ENCODE assay signal across 8 cellular contexts in genomic region chr15:30196007-30196375, GRCh38.
A peak's percentile ranks its signal among the peaks of the same experiment; 100 is the strongest.
DNase-seq lines count a peak whose midpoint lies in the region; ATAC-seq and TF ChIP-seq lines count a peak whose summit lies in the region.
"Not testable (repeated sequence)": the region's sequence is repeated elsewhere in the genome, so short reads cannot be mapped to it uniquely, and the experiment has no call there.

No MANE protein-coding gene starts in this region.

- not testable (repeated sequence) for H3K9me3 Mint-ChIP-seq in osteocyte (ENCODE audit: unreplicated experiment); stimulated activated naive B cell treated with anti-CD40 and anti-IgM and Interleukin-4, amounts not matched to agents 10 μg/mL and 1 μg/mL and 100 μg/mL, for 72 hours

- not testable (repeated sequence) for H3K4me3 Mint-ChIP-seq in osteocyte (ENCODE audit: unreplicated experiment); stimulated activated naive B cell treated with anti-CD40 and anti-IgM and Interleukin-4, amounts not matched to agents 10 μg/mL and 1 μg/mL and 100 μg/mL, for 72 hours

- H3K27me3 ChIP-seq in MG63 = not testable (repeated sequence)
- peaks cover 0 to 14% (median 0%) of the 10 kb centered on the region in 4 donors for H3K27me3 ChIP-seq in esophagus squamous epithelium

- H3K9me3 ChIP-seq in MG63, esophagus squamous epithelium: not testable (repeated sequence)

- DNase-seq in CD1c-positive myeloid dendritic cell (ENCODE audit: extremely low spot score) (peak; percentile 55), MG63 (peak; percentile 54), left colon (peak in 1 of 2 donors; percentile 4), osteocyte (ENCODE audit: extremely low spot score, unreplicated experiment) (peak; percentile 86)
- peak; percentile 17 for DNase-seq in activated CD4-positive, alpha-beta T cell treated with anti-CD3 and anti-CD28 coated beads for 48 hours
- DNase-seq in activated naive CD4-positive, alpha-beta T cell treated with anti-CD3 and anti-CD28 coated beads, Interleukin-2, amount 50 U/mL, for 16 hours = peak; percentile 32
- DNase-seq in esophagus squamous epithelium (lab: John Stamatoyannopoulos, UW); stimulated activated naive B cell treated with anti-CD40 and anti-IgM and Interleukin-4, amounts not matched to agents 10 μg/mL and 1 μg/mL and 100 μg/mL, for 72 hours: not testable (repeated sequence)

- not testable (repeated sequence) for H3K36me3 Mint-ChIP-seq in osteocyte (ENCODE audit: unreplicated experiment); stimulated activated naive B cell treated with anti-CD40 and anti-IgM and Interleukin-4, amounts not matched to agents 10 μg/mL and 1 μg/mL and 100 μg/mL, for 72 hours

- not testable (repeated sequence) for H3K36me3 ChIP-seq in MG63, esophagus squamous epithelium

- H3K27ac ChIP-seq in esophagus squamous epithelium = not testable (repeated sequence)

- no CpG with 5 or more reads among the region's 32 CpGs for WGBS in esophagus squamous epithelium, 2 donors

- not testable (repeated sequence) for TF ChIP-seq POLR2A in esophagus squamous epithelium (IDR thresholded peaks at IDR 0.05)

- not testable (repeated sequence) for H3K27me3 Mint-ChIP-seq in osteocyte (ENCODE audit: unreplicated experiment); stimulated activated naive B cell treated with anti-CD40 and anti-IgM and Interleukin-4, amounts not matched to agents 10 μg/mL and 1 μg/mL and 100 μg/mL, for 72 hours

- TF ChIP-seq CTCF in esophagus squamous epithelium (IDR thresholded peaks at IDR 0.05); osteocyte (IDR thresholded peaks at IDR 0.05): not testable (repeated sequence)

- intact Hi-C loops in esophagus squamous epithelium (cut with DNase I); left colon (cut with DNase I, micrococcal nuclease): not testable (repeated sequence)

- H3K27ac Mint-ChIP-seq in osteocyte (ENCODE audit: unreplicated experiment); stimulated activated naive B cell treated with anti-CD40 and anti-IgM and Interleukin-4, amounts not matched to agents 10 μg/mL and 1 μg/mL and 100 μg/mL, for 72 hours: not testable (repeated sequence)

- H3K4me3 ChIP-seq in MG63 = not testable (repeated sequence)
- H3K4me3 ChIP-seq in esophagus squamous epithelium = peak overlapping the region in 3 of 4 donors; percentile 8 to 58 (median 38)

- H3K4me1 ChIP-seq in esophagus squamous epithelium = not testable (repeated sequence)

- H3K4me1 Mint-ChIP-seq in osteocyte (ENCODE audit: unreplicated experiment); stimulated activated naive B cell treated with anti-CD40 and anti-IgM and Interleukin-4, amounts not matched to agents 10 μg/mL and 1 μg/mL and 100 μg/mL, for 72 hours: not testable (repeated sequence)

- ATAC-seq in left colon = peak; percentile 23
- peak; percentile 68 to 71 for ATAC-seq in stimulated activated naive B cell treated with anti-CD40 and anti-IgM and Interleukin-4, amounts not matched to agents 10 μg/mL and 1 μg/mL and 100 μg/mL, for 72 hours (replicated peaks)
